In the genomic region with DNA sequence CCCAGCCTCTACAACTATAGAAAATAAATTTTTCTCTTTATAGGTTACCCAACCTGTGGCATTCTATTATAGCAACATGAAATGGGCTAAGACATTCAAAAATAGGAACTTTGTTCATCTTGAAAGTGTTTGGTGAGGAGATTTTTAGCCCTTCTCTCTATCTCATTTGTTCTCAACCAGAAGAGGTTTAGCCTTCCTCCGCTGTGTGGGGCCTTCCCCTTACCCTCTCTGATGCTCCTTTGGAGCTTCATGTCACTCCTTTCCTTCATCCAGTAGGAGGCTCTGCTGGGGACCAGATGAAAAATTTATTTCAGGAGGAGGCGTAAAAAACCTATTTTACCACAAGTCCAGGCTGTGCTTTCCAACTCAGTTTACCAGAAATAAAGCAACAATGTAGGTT, we compare ENCODE assay signal across 24 cellular contexts.
"Had no signal": no experiment of that assay in that cellular context is flagged by ENCODE, and none has a peak within 500 bp of the region (broad histone marks: within the 10 kb centered on the region; RNA-seq: fewer than 3 reads in every experiment).

No MANE protein-coding gene starts in this region.

- H3K27me3 Mint-ChIP-seq: activated CD4-positive, alpha-beta T cell treated with anti-CD3 and anti-CD28 coated beads, Interleukin-2, amount 10 ng/mL, durations not matched to agents 24 days and 14 days had no signal

- H3K9me3 ChIP-seq: adrenal gland, body of pancreas, breast epithelium had no signal

- H3K27ac ChIP-seq: adrenal gland, body of pancreas, breast epithelium, coronary artery, WERI-Rb-1 had no signal

- DNase-seq: activated CD4-positive, alpha-beta T cell treated with anti-CD3 and anti-CD28 coated beads, Interleukin-2, amount 10 ng/mL, durations not matched to agents 24 days and 14 days; activated CD4-positive, alpha-beta T cell treated with anti-CD3 and anti-CD28 coated beads, Interleukin-2, amount 50 U/mL, for 4 hours; activated CD8-positive, alpha-beta T cell treated with anti-CD3 and anti-CD28 coated beads, Interleukin-2, amount 10 ng/mL, durations not matched to agents 7 days and 5 days; activated gamma-delta T cell treated with Interleukin-2 at 50 U/mL for 16 hours; activated naive CD4-positive, alpha-beta T cell treated with anti-CD3 and anti-CD28 coated beads for 36 hours; activated T-cell treated with anti-CD3 and anti-CD28 coated beads, Interleukin-2, amount 50 U/mL, for 4 hours; adrenal gland; body of pancreas; NCI-H1048; NCI-H1105 treated with DMSO at 0.1 percent for 48 hours; NCI-H1436; NCI-H1694; NCI-H1930; NCI-H345; NCI-H524 treated with DMSO at 0.1 percent for 48 hours; OCI-M1; Right ventricle myocardium superior; T1000; WERI-Rb-1 had no signal

- H3K4me3 ChIP-seq: adrenal gland, body of pancreas, breast epithelium, coronary artery had no signal

- ATAC-seq: activated CD8-positive, alpha-beta T cell treated with anti-CD3 and anti-CD28 coated beads, Interleukin-2, amount 10 ng/mL, durations not matched to agents 7 days and 5 days; activated naive CD4-positive, alpha-beta T cell treated with anti-CD3 and anti-CD28 coated beads, Interleukin-2, amount 50 U/mL, for 72 hours; activated T-cell treated with anti-CD3 and anti-CD28 coated beads, Interleukin-2, amount 50 U/mL, for 4 hours; body of pancreas had no signal

- H3K9me3 Mint-ChIP-seq: activated CD4-positive, alpha-beta T cell treated with anti-CD3 and anti-CD28 coated beads, Interleukin-2, amount 10 ng/mL, durations not matched to agents 24 days and 14 days; activated naive CD4-positive, alpha-beta T cell treated with anti-CD3 and anti-CD28 coated beads for 36 hours; activated T-cell treated with anti-CD3 and anti-CD28 coated beads, Interleukin-2, amount 50 U/mL, for 4 hours; activated T-helper 1 cell treated with anti-CD3 and anti-CD28 coated beads, Interleukin-12 subunit alpha, Interleukin-12 subunit beta, Interleukin-2, Interleukin-4 antibody, amounts not matched to agents 30 ng/mL and 10 ng/mL and 1 ng/mL, durations not matched to agents 14 hours and 24 hours and 36 hours had no signal

- H3K4me1 Mint-ChIP-seq: activated CD4-positive, alpha-beta T cell treated with anti-CD3 and anti-CD28 coated beads, Interleukin-2, amount 10 ng/mL, durations not matched to agents 24 days and 14 days had no signal

- H3K36me3 ChIP-seq: adrenal gland, breast epithelium, WERI-Rb-1 had no signal

- FAIRE-seq: astrocyte had no signal

- H3K36me3 Mint-ChIP-seq: activated naive CD4-positive, alpha-beta T cell treated with anti-CD3 and anti-CD28 coated beads, Interleukin-2, amount 50 U/mL, for 72 hours had no signal

- H3K27me3 ChIP-seq: adrenal gland, body of pancreas, breast epithelium had no signal

- H3K4me3 Mint-ChIP-seq: activated CD4-positive, alpha-beta T cell treated with anti-CD3 and anti-CD28 coated beads, Interleukin-2, amount 10 ng/mL, durations not matched to agents 24 days and 14 days; activated CD8-positive, alpha-beta T cell treated with anti-CD3 and anti-CD28 coated beads, Interleukin-2, amount 10 ng/mL, durations not matched to agents 7 days and 5 days; activated naive CD4-positive, alpha-beta T cell treated with anti-CD3 and anti-CD28 coated beads for 36 hours; activated T-cell treated with anti-CD3 and anti-CD28 coated beads, Interleukin-2, amount 50 U/mL, for 4 hours; activated T-helper 1 cell treated with anti-CD3 and anti-CD28 coated beads, Interleukin-12 subunit alpha, Interleukin-12 subunit beta, Interleukin-2, Interleukin-4 antibody, amounts not matched to agents 30 ng/mL and 10 ng/mL and 1 ng/mL, durations not matched to agents 14 hours and 24 hours and 36 hours had no signal

- H3K27ac Mint-ChIP-seq: activated CD4-positive, alpha-beta T cell treated with anti-CD3 and anti-CD28 coated beads, Interleukin-2, amount 10 ng/mL, durations not matched to agents 24 days and 14 days; activated CD8-positive, alpha-beta T cell treated with anti-CD3 and anti-CD28 coated beads, Interleukin-2, amount 10 ng/mL, durations not matched to agents 7 days and 5 days; activated naive CD4-positive, alpha-beta T cell treated with anti-CD3 and anti-CD28 coated beads for 36 hours; activated naive CD4-positive, alpha-beta T cell treated with anti-CD3 and anti-CD28 coated beads, Interleukin-2, amount 50 U/mL, for 72 hours; activated T-helper 1 cell treated with anti-CD3 and anti-CD28 coated beads, Interleukin-12 subunit alpha, Interleukin-12 subunit beta, Interleukin-2, Interleukin-4 antibody, amounts not matched to agents 30 ng/mL and 10 ng/mL and 1 ng/mL, durations not matched to agents 14 hours and 24 hours and 36 hours had no signal

- H3K4me1 ChIP-seq: body of pancreas, breast epithelium had no signal
